1 cellular context compared by ENCODE assay signal in the genomic region with DNA sequence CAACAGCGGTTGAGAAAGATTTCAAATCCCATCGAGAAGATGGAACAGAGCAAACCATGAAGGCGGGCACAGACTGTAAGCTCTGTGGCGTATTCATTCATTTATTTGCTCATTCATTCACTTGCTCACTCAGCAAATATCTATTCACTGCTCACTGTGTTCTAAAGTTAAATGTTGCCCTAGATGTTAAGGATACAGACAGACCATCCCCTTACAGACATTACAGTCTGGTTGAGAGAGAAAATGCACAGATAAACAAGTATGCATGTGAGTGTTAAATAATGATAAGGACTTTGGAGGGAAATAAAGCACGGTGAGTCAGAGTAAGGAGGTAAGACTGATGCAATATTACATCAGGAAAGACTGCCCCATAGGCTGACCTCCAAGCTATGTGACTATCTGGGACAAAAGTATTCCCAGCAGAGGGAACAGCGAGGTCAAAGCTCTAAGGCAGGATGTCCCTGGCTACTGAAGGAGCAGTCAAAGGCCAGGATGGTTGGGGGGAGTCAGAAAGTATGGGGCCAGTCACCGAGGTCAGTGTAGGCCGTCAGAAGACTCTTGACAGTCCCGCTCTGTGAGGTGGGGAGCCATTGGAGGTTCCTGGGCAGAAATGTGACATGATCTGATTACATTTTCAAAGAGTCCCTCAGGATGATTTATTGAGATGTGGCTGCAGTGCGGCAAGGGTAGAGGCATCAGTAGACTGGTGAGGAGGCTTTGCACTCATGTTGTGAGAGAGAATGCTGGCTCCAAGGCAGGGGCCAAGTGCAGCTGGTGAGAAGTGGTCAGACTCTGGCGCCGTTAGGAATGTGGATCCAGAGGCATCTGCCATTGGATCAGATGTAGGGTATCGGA.
TF ChIP-seq lines count a peak whose summit lies in the region.

No MANE protein-coding gene starts in this region.

TF ChIP-seq in IMR-90, 13 proteins besides CTCF, POLR2A, EP300 and RAD21:
- TF ChIP-seq MXI1 (IDR thresholded peaks at IDR 0.05; ENCODE audit: borderline replicate concordance, low read depth, low read length) (no peak), RFX5 (IDR thresholded peaks at IDR 0.05; ENCODE audit: low read depth, low read length) (no peak), NFE2L2 (IDR thresholded peaks at IDR 0.05; ENCODE audit: low read depth, low read length) (0 out of 2 replicates have a peak, but pooled peaks have one; percentile 3), RCOR1 (IDR thresholded peaks at IDR 0.05; ENCODE audit: insufficient replicate concordance, low read length) (no peak), BHLHE40 (IDR thresholded peaks at IDR 0.05; ENCODE audit: low read depth, low read length) (peak; percentile 73), FOS (IDR thresholded peaks at IDR 0.05; ENCODE audit: low read depth, low read length) (peak; percentile 87), SMC3 (IDR thresholded peaks at IDR 0.05; ENCODE audit: low read depth, low read length) (no peak), ELK1 (IDR thresholded peaks at IDR 0.05; ENCODE audit: borderline replicate concordance, low read depth, low read length) (no peak), MAFK (IDR thresholded peaks at IDR 0.05; ENCODE audit: low read depth, low read length) (peak; percentile 86), CEBPB (IDR thresholded peaks at IDR 0.05; ENCODE audit: low read depth, low read length) (peak; percentile 98), CHD1 (IDR thresholded peaks at IDR 0.05; ENCODE audit: low read depth, low read length) (no peak), MAZ (IDR thresholded peaks at IDR 0.05; ENCODE audit: borderline replicate concordance, low read depth, low read length) (no peak)
- TF ChIP-seq, protein P1, sequence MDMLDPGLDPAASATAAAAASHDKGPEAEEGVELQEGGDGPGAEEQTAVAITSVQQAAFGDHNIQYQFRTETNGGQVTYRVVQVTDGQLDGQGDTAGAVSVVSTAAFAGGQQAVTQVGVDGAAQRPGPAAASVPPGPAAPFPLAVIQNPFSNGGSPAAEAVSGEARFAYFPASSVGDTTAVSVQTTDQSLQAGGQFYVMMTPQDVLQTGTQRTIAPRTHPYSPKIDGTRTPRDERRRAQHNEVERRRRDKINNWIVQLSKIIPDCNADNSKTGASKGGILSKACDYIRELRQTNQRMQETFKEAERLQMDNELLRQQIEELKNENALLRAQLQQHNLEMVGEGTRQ (IDR thresholded peaks at IDR 0.05; ENCODE audit: low read depth, low read length), result no peak
